ENCODE assay signal across 19 cellular contexts in the genomic region with DNA sequence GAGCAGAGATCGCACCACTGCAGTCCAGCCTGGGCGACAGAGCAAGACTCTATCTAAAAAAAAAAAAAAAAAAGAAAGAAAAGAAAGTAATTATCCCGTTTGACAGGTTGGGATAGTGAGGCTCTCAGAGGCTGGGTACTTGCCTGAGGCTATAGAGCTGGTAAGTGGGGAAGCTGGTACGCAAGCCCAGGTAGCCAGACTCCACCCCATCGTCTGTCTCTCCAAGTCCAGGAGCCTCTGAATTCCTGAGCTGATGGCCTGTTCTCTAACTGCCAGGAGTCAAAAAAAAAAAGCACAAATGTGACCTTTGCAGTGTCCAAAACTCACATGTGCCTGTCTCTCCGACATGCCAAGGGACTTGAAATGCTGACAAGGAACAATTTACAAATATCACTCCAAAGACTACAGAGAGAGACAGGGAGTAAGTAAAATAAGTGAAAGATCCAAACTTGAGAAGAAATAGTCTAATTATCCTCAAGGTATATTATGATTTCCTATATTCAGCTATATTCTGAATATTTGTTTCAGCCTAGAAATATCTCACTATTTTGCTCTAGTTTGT.
"Had no signal": no experiment of that assay in that cellular context is flagged by ENCODE, and none has a peak within 500 bp of the region (broad histone marks: within the 10 kb centered on the region; RNA-seq: fewer than 3 reads in every experiment).

No MANE protein-coding gene starts in this region.

- H3K79me2 ChIP-seq: parathyroid adenoma had no signal

- FAIRE-seq: frontal cortex, islet of Langerhans, urothelium cell line had no signal

- H3K9ac ChIP-seq: parathyroid adenoma had no signal

- H3K27ac ChIP-seq: dorsolateral prefrontal cortex, heart right ventricle, left lung, parathyroid adenoma, prostate gland, thoracic aorta had no signal

- ATAC-seq: left lung; naive thymus-derived CD4-positive, alpha-beta T cell; sciatic nerve had no signal

- DNase-seq: cortex of kidney; dorsolateral prefrontal cortex; effector CD8-positive, alpha-beta T cell; heart right ventricle; hypothalamus; left lung; naive thymus-derived CD4-positive, alpha-beta T cell; nephron progenitor cell; stimulated activated naive CD4-positive, alpha-beta T cell; stomach; substantia nigra had no signal

- H3K36me3 ChIP-seq: heart right ventricle, left lung, prostate gland, stomach, thoracic aorta had no signal

- H2AFZ ChIP-seq: parathyroid adenoma had no signal

- H3K4me1 ChIP-seq: left lung, parathyroid adenoma, prostate gland had no signal

- H3K4me3 ChIP-seq: dorsolateral prefrontal cortex, heart right ventricle, left lung, lung, prostate gland, stomach, thoracic aorta had no signal

- H3K9me3 ChIP-seq: heart right ventricle, left lung, prostate gland, stomach, thoracic aorta had no signal

- H3K27me3 ChIP-seq: dorsolateral prefrontal cortex, heart right ventricle, left lung, stomach had no signal
